Comparison of ENCODE assay signal across 8 cellular contexts in the genomic region with DNA sequence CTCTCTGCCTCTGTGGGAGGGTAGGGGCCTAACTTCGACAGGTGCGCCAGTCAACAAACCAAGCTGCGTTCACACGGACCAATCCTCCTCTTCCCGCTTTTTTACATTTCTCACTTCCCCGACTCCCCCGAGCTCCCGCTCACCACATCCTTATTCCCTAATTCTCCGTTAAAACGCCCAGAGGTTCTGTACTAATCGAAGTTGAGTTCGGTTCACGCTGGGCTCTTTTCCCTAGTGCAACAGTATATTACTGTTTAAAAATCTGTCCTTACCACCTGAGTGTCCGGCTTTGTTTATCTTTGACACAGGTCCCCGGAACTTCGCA. TPM values are rescaled to one million over a fixed set of nuclear protein-coding genes. Genes with fewer than 3 reads are reported as not detected.
A peak's percentile ranks its signal among the peaks of the same experiment; 100 is the strongest.
DNase-seq lines count a peak whose midpoint lies in the region; ATAC-seq and TF ChIP-seq lines count a peak whose summit lies in the region.

No MANE protein-coding gene starts in this region.

- H3K36me3 ChIP-seq in KMS-11 (ENCODE audit: insufficient read depth) (no peaks in the 10 kb centered on the region; the same call in 1 of the 2 replicates), esophagus squamous epithelium (peaks cover 0 to 17% (median 0%) of the 10 kb centered on the region in 3 donors), neutrophil (peaks cover 13% of the 10 kb centered on the region)

- peaks cover 9% of the 10 kb centered on the region for H3K4me1 ChIP-seq in KMS-11 (ENCODE audit: low read depth, poor library complexity, severe bottlenecking)
- H3K4me1 ChIP-seq in esophagus squamous epithelium: peaks cover 9 to 55% (median 26%) of the 10 kb centered on the region in 3 donors
- H3K4me1 ChIP-seq in neutrophil (ENCODE audit: control insufficient read depth in 1 of 2, insufficient read depth in 1 of 2, low read depth in 1 of 2, low read length in 1 of 2): peaks cover 23 to 29% of the 10 kb centered on the region in 2 experiments

- peak overlapping the region; percentile 93 for H3K4me3 Mint-ChIP-seq in activated CD4-positive, alpha-beta T cell treated with anti-CD3 and anti-CD28 coated beads, Interleukin-2, amount 10 ng/mL, durations not matched to agents 24 days and 14 days

- peaks cover 27% of the 10 kb centered on the region for H3K36me3 Mint-ChIP-seq in activated CD4-positive, alpha-beta T cell treated with anti-CD3 and anti-CD28 coated beads, Interleukin-2, amount 10 ng/mL, durations not matched to agents 24 days and 14 days (ENCODE audit: low read depth)

- DNase-seq in activated naive CD4-positive, alpha-beta T cell treated with Interleukin-2 at 50 U/mL for 16 hours: peak; percentile 16
- no peak for DNase-seq in activated naive CD4-positive, alpha-beta T cell (lab: John Stamatoyannopoulos, UW)
- peak; percentile 74 for DNase-seq in activated CD4-positive, alpha-beta T cell treated with anti-CD3 and anti-CD28 coated beads, Interleukin-2, amount 10 ng/mL, durations not matched to agents 24 days and 14 days
- no peak for DNase-seq in esophagus squamous epithelium (lab: John Stamatoyannopoulos, UW)

- H3K4me3 ChIP-seq in KMS-11 (IDR thresholded peaks at IDR 0.05; ENCODE audit: insufficient read depth, low read depth, low read length) (no peak overlapping the region), esophagus squamous epithelium (peak overlapping the region; percentile 88 to 95 (median 89)), neutrophil (ENCODE audit: low read depth in 1 of 2, low read length in 1 of 2) (peak overlapping the region; percentile 89 to 96)

- H3K27ac ChIP-seq in KMS-11 (peak overlapping the region; percentile 34), esophagus squamous epithelium (peak overlapping the region; percentile 83 to 92 (median 86)), neutrophil (peak overlapping the region; percentile 79)

- H3K4me1 Mint-ChIP-seq in activated CD4-positive, alpha-beta T cell treated with anti-CD3 and anti-CD28 coated beads, Interleukin-2, amount 10 ng/mL, durations not matched to agents 24 days and 14 days: peaks cover 27% of the 10 kb centered on the region

- 0 out of 2 replicates have a peak, but pooled peaks cover 4% of the 10 kb centered on the region for H4K20me1 ChIP-seq in KMS-11 (ENCODE audit: insufficient read depth)

- TF ChIP-seq CTCF in KMS-11 (conservative IDR thresholded peaks at IDR 0.05; ENCODE audit: low read depth, low read length) (no peak), esophagus squamous epithelium (IDR thresholded peaks at IDR 0.05) (no peak), neutrophil (IDR thresholded peaks at IDR 0.05) (no peak)

- no peaks in the 10 kb centered on the region for H3K9me3 Mint-ChIP-seq in activated CD4-positive, alpha-beta T cell treated with anti-CD3 and anti-CD28 coated beads, Interleukin-2, amount 10 ng/mL, durations not matched to agents 24 days and 14 days

- ATAC-seq in HG03571 (IDR thresholded peaks at IDR 0.05; ENCODE audit: unreplicated experiment) (no peak), GM21737 (IDR thresholded peaks at IDR 0.05; ENCODE audit: unreplicated experiment) (no peak)

- intact Hi-C loops in activated CD4-positive, alpha-beta T cell treated with anti-CD3 and anti-CD28 coated beads, Interleukin-2, amount 10 ng/mL, durations not matched to agents 24 days and 14 days (cut with micrococcal nuclease): loop anchor here (1.0 to 5.0 kb wide), 3 partner anchors 27 to 234 kb away; partner anchors contain the start of genes SFT2D3 and UGGT1
- intact Hi-C loops in esophagus squamous epithelium (cut with DNase I): no loop called here

- peak overlapping the region; percentile 90 for H3K27ac Mint-ChIP-seq in activated CD4-positive, alpha-beta T cell treated with anti-CD3 and anti-CD28 coated beads, Interleukin-2, amount 10 ng/mL, durations not matched to agents 24 days and 14 days

- 1% methylated on average over 16 of the region's 16 CpGs for WGBS in esophagus squamous epithelium, 2 donors

- H3K9me3 ChIP-seq in esophagus squamous epithelium (no peaks in the 10 kb centered on the region), neutrophil (no peaks in the 10 kb centered on the region)

- H3K4me2 ChIP-seq in KMS-11: peak overlapping the region; percentile 68

- H2AFZ ChIP-seq in KMS-11 (ENCODE audit: low read depth): peak overlapping the region; percentile 40; the same call in 1 of the 2 replicates

- H3K27me3 Mint-ChIP-seq in activated CD4-positive, alpha-beta T cell treated with anti-CD3 and anti-CD28 coated beads, Interleukin-2, amount 10 ng/mL, durations not matched to agents 24 days and 14 days: no peaks in the 10 kb centered on the region

- no peaks in the 10 kb centered on the region for H3K27me3 ChIP-seq in KMS-11 (ENCODE audit: insufficient read depth, low read depth)
- no peaks in the 10 kb centered on the region for H3K27me3 ChIP-seq in esophagus squamous epithelium
- H3K27me3 ChIP-seq in neutrophil: no peaks in the 10 kb centered on the region

- no peak for TF ChIP-seq POLR2A in esophagus squamous epithelium (IDR thresholded peaks at IDR 0.05)

- H3K79me2 ChIP-seq in KMS-11 (ENCODE audit: insufficient read depth, low read depth): peaks cover 50% of the 10 kb centered on the region

- H3K9ac ChIP-seq in KMS-11: peak overlapping the region; percentile 55; the same call in 1 of the 2 replicates

RNA-seq across cellular contexts. Expression of gene POLR2D, which starts 0.5 kb away (rescaled TPM):
- total RNA-seq in activated CD4-positive, alpha-beta T cell treated with anti-CD3 and anti-CD28 coated beads, Interleukin-2, amount 10 ng/mL, durations not matched to agents 24 days and 14 days: 77.5 and 80.4 TPM in 2 replicates
- total RNA-seq in esophagus squamous epithelium: 10 to 100 TPM; 10.9 to 15.6 (median 14.5) TPM

RNA-seq across cellular contexts. Expression of gene AMMECR1L, which starts 28.3 kb away (rescaled TPM):
- total RNA-seq in activated CD4-positive, alpha-beta T cell treated with anti-CD3 and anti-CD28 coated beads, Interleukin-2, amount 10 ng/mL, durations not matched to agents 24 days and 14 days: 20.2 and 21.0 TPM in 2 replicates
- 10 to 100 TPM in 1 of 4 donors, 1 to 10 TPM in 3; 6.3 to 11.8 (median 7.8) TPM for total RNA-seq in esophagus squamous epithelium

RNA-seq across cellular contexts. Expression of gene WDR33, which starts 46.5 kb away (rescaled TPM):
- 76.7 and 79.5 TPM in 2 replicates for total RNA-seq in activated CD4-positive, alpha-beta T cell treated with anti-CD3 and anti-CD28 coated beads, Interleukin-2, amount 10 ng/mL, durations not matched to agents 24 days and 14 days
- 10 to 100 TPM; 15.6 to 41.8 (median 26.0) TPM for total RNA-seq in esophagus squamous epithelium

Comparison
In these comparisons a context has a peak if more than half of its experiments do, and no peak if none do; other contexts are left out.
1. DNase-seq: peak in activated naive CD4-positive, alpha-beta T cell treated with Interleukin-2 at 50 U/mL for 16 hours (single experiment) and activated CD4-positive, alpha-beta T cell treated with anti-CD3 and anti-CD28 coated beads, Interleukin-2, amount 10 ng/mL, durations not matched to agents 24 days and 14 days (single experiment); none in activated naive CD4-positive, alpha-beta T cell (0 of 4) and esophagus squamous epithelium (single experiment).
2. H3K27ac ChIP-seq: peak in every context shown above with its lines; median percentile 86 in esophagus squamous epithelium; 79 in neutrophil; 34 in KMS-11.